ENCODE assay signal across 11 cellular contexts in the genomic region with DNA sequence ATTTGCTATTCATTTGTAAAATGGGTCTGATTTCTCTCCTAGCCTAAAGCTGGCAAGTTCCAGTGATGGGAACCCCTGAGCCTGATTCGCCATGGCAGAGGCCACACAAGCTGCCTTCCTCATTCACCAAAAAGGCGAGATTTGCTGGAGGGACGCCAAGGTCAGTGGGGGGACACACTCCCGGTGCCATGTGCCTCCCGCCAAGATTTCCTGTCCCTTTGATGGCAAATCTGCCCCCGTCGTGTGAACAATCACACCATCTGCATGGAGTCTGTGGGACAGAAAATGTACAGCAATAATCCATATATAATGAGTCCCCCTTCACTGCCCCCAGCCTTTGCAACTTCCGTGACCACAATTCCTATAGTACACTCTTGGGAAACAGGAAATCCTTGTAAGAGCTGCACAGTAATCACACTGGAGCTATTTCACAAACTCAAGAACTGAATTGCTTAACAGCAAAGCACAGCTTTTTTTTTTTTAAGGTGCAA. TPM values are rescaled to one million over a fixed set of nuclear protein-coding genes. Genes with fewer than 3 reads are reported as not detected.
DNase-seq lines count a peak whose midpoint lies in the region; ATAC-seq and TF ChIP-seq lines count a peak whose summit lies in the region.
"Had no signal": no experiment of that assay in that cellular context is flagged by ENCODE, and none has a peak within 500 bp of the region (broad histone marks: within the 10 kb centered on the region; RNA-seq: fewer than 3 reads in every experiment).

No MANE protein-coding gene starts in this region.

- ATAC-seq in HG02759 (IDR thresholded peaks at IDR 0.05; ENCODE audit: unreplicated experiment) (no peak), GM19035 (IDR thresholded peaks at IDR 0.05; ENCODE audit: unreplicated experiment) (no peak)
- ATAC-seq: effector memory CD8-positive, alpha-beta T cell had no signal

- no peak for TF ChIP-seq CTCF in fibroblast of pulmonary artery (IDR thresholded peaks at IDR 0.05; ENCODE audit: low read length, missing control alignments)
- TF ChIP-seq CTCF in osteoblast (IDR thresholded peaks at IDR 0.05; ENCODE audit: extremely low read depth, low read depth, low read length) = no peak

- H3K4me1 ChIP-seq in osteoblast (ENCODE audit: insufficient read depth, low read length) = peaks cover 10% of the 10 kb centered on the region

- peak overlapping the region; percentile 63 for H2AFZ ChIP-seq in osteoblast (ENCODE audit: low read length)

- H4K20me1 ChIP-seq in osteoblast (ENCODE audit: insufficient read depth, low read length) = no peaks in the 10 kb centered on the region

- H3K27ac ChIP-seq in osteoblast (ENCODE audit: low read depth, low read length) = peak overlapping the region; percentile 8

- peak overlapping the region; percentile 61 for H3K4me2 ChIP-seq in osteoblast (ENCODE audit: insufficient read depth, low read length)

- H3K4me3 ChIP-seq in fibroblast of pulmonary artery (replicated peaks; ENCODE audit: low read depth, low read length) = peak overlapping the region; percentile 17
- peak overlapping the region; percentile 44 for H3K4me3 ChIP-seq in osteoblast (ENCODE audit: insufficient read depth, low read length)

- no peaks in the 10 kb centered on the region for H3K36me3 ChIP-seq in osteoblast (ENCODE audit: insufficient read depth, low read length)

- no peaks in the 10 kb centered on the region for H3K79me2 ChIP-seq in osteoblast (ENCODE audit: insufficient read depth, low read length)

- H3K9me3 ChIP-seq in osteoblast (ENCODE audit: low read depth, low read length) = no peaks in the 10 kb centered on the region

- DNase-seq in AG20443 (ENCODE audit: low spot score) (peak; percentile 22), NOMO-1 treated with DMSO at 0.1 percent for 48 hours (lab: John Stamatoyannopoulos, UW; ENCODE audit: unreplicated experiment) (peak; percentile 88), fibroblast of pulmonary artery (ENCODE audit: low read depth) (peak; percentile 96), osteoblast (ENCODE audit: insufficient read length, low spot score, missing footprints) (no peak), NCI-H146 treated with DMSO at 0.1 percent for 48 hours (lab: John Stamatoyannopoulos, UW; ENCODE audit: unreplicated experiment) (no peak), DMS53 treated with DMSO at 0.1 percent for 48 hours (lab: John Stamatoyannopoulos, UW; ENCODE audit: unreplicated experiment) (no peak)
- DNase-seq: CD8-positive, alpha-beta memory T cell; effector memory CD8-positive, alpha-beta T cell; NCI-H774 had no signal

- no peaks in the 10 kb centered on the region for H3K27me3 ChIP-seq in osteoblast (ENCODE audit: insufficient read depth, low read length)

RNA-seq across cellular contexts. Expression of a gene that starts 15.7 kb away (rescaled TPM):
- 174 and 177 TPM in 2 replicates for total RNA-seq in osteoblast

Comparison
In these comparisons a context has a peak if more than half of its experiments do, and no peak if none do; other contexts are left out.
1. DNase-seq: peak in AG20443 (single experiment), NOMO-1 treated with DMSO at 0.1 percent for 48 hours (single experiment) and fibroblast of pulmonary artery (single experiment); none in osteoblast (single experiment), NCI-H146 treated with DMSO at 0.1 percent for 48 hours (single experiment) and DMS53 treated with DMSO at 0.1 percent for 48 hours (single experiment).